ENCODE assay signal across 27 cellular contexts in the genomic region with DNA sequence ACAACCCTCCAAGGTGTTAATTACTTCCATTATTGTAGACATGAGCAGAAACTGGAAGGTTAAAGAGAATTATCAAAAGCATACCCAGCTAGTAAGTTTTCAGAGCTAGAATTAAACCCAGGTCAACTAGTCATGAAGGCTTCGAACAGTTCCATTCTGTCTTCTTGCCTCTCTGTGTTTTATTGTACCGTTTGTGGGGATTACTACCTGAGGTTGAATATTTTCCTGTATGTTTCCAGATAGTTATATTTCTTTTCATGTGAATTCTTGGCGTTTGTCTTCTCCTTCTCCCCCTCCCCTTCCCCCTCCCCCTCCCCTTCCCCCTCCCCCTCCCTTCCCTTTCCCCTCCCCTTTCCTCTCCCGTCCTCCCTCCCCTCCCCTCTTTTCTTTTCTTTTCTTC.
"Had no signal": no experiment of that assay in that cellular context is flagged by ENCODE, and none has a peak within 500 bp of the region (broad histone marks: within the 10 kb centered on the region; RNA-seq: fewer than 3 reads in every experiment).

No MANE protein-coding gene starts in this region.

- FAIRE-seq: colon, endometrium, endothelial cell of umbilical vein, frontal cortex had no signal

- H3K27ac ChIP-seq: colonic mucosa, coronary artery, dorsolateral prefrontal cortex, epithelial cell of prostate, esophagus muscularis mucosa, esophagus squamous epithelium, foreskin keratinocyte, gastrocnemius medialis, gastroesophageal sphincter, heart left ventricle, heart right ventricle had no signal

- H3K4me3 ChIP-seq: colonic mucosa, coronary artery, dorsolateral prefrontal cortex, esophagus muscularis mucosa, esophagus squamous epithelium, gastrocnemius medialis, gastroesophageal sphincter, heart left ventricle, heart right ventricle had no signal

- DNase-seq: colonic mucosa; cortex of kidney; dermis blood vessel endothelial cell; dorsolateral prefrontal cortex; effector CD4-positive, alpha-beta T cell; effector CD8-positive, alpha-beta T cell; effector memory CD4-positive, alpha-beta T cell; effector memory CD8-positive, alpha-beta T cell; erythroblast; esophagus squamous epithelium; foreskin fibroblast; foreskin keratinocyte; foreskin melanocyte; gastrocnemius medialis; glutamatergic neuron; heart left ventricle; heart right ventricle had no signal

- H3K36me3 ChIP-seq: colonic mucosa, esophagus muscularis mucosa, esophagus squamous epithelium, gastrocnemius medialis, gastroesophageal sphincter, heart left ventricle, heart right ventricle had no signal

- ATAC-seq: effector memory CD8-positive, alpha-beta T cell; esophagus mucosa; foreskin keratinocyte; gastrocnemius medialis; gastroesophageal sphincter; heart left ventricle; heart right ventricle had no signal

- H3K27me3 Mint-ChIP-seq: dendritic cell treated with granulocyte-macrophage colony-stimulating factor and Interleukin-4, amounts not matched to agents 40 ng/mL and 50 ng/mL, for 4 days had no signal

- H3K27ac Mint-ChIP-seq: dendritic cell treated with granulocyte-macrophage colony-stimulating factor and Interleukin-4, amounts not matched to agents 40 ng/mL and 50 ng/mL, for 4 days; effector memory CD8-positive, alpha-beta T cell had no signal

- H3K4me3 Mint-ChIP-seq: dendritic cell treated with granulocyte-macrophage colony-stimulating factor and Interleukin-4, amounts not matched to agents 40 ng/mL and 50 ng/mL, for 4 days; effector memory CD8-positive, alpha-beta T cell had no signal

- H3K4me1 ChIP-seq: colonic mucosa, esophagus muscularis mucosa, esophagus squamous epithelium, foreskin keratinocyte, gastrocnemius medialis, gastroesophageal sphincter, heart left ventricle, heart right ventricle had no signal

- H3K9me3 Mint-ChIP-seq: dendritic cell treated with granulocyte-macrophage colony-stimulating factor and Interleukin-4, amounts not matched to agents 40 ng/mL and 50 ng/mL, for 4 days had no signal

- H3K27me3 ChIP-seq: colonic mucosa, esophagus muscularis mucosa, esophagus squamous epithelium, foreskin keratinocyte, gastrocnemius medialis, gastroesophageal sphincter, heart right ventricle had no signal

- H3K9me3 ChIP-seq: colonic mucosa, esophagus muscularis mucosa, esophagus squamous epithelium, gastrocnemius medialis, gastroesophageal sphincter, heart left ventricle, heart right ventricle had no signal
